In genomic region chr2:152761171-152761570, GRCh38 we compare ENCODE assay signal across 25 cellular contexts.
"Had no signal": no experiment of that assay in that cellular context is flagged by ENCODE, and none has a peak within 500 bp of the region (broad histone marks: within the 10 kb centered on the region; RNA-seq: fewer than 3 reads in every experiment).

No MANE protein-coding gene starts in this region.

- H3K27me3 Mint-ChIP-seq: activated B cell treated with CpG ODN at 0.5 μM for 24 hours; activated CD4-positive, alpha-beta T cell treated with anti-CD3 and anti-CD28 coated beads for 36 hours; activated naive CD8-positive, alpha-beta T cell; activated T-cell treated with anti-CD3 and anti-CD28 coated beads, Interleukin-2, amount 50 U/mL, for 24 hours; activated T-helper 17 cell treated with anti-CD3 and anti-CD28 coated beads, Interleukin-2, amount 50 U/mL, for 72 hours had no signal

- H3K27ac Mint-ChIP-seq: activated B cell treated with CpG ODN at 0.5 μM for 24 hours; activated CD4-positive, alpha-beta T cell treated with anti-CD3 and anti-CD28 coated beads for 36 hours; activated naive CD8-positive, alpha-beta T cell; activated T-cell treated with anti-CD3 and anti-CD28 coated beads, Interleukin-2, amount 50 U/mL, for 24 hours; activated T-helper 17 cell treated with anti-CD3 and anti-CD28 coated beads, Interleukin-2, amount 50 U/mL, for 72 hours; T-helper 1 cell treated with Interleukin-12 subunit alpha and Interleukin-12 subunit beta and Interleukin-4 antibody, amounts not matched to agents 30 μg/mL and 1 μg/mL, for 36 hours had no signal

- H3K9me3 Mint-ChIP-seq: activated B cell treated with CpG ODN at 0.5 μM for 24 hours; activated T-cell treated with anti-CD3 and anti-CD28 coated beads, Interleukin-2, amount 50 U/mL, for 24 hours; activated T-helper 17 cell treated with anti-CD3 and anti-CD28 coated beads, Interleukin-2, amount 50 U/mL, for 72 hours; nephron progenitor cell; T-helper 1 cell treated with Interleukin-12 subunit alpha and Interleukin-12 subunit beta and Interleukin-4 antibody, amounts not matched to agents 30 μg/mL and 1 μg/mL, for 36 hours had no signal

- H3K4me1 ChIP-seq: adrenal gland, pancreas, psoas muscle, right atrium auricular region, thyroid gland had no signal

- H3K27me3 ChIP-seq: adrenal gland, heart left ventricle, pancreas, right atrium auricular region, thyroid gland had no signal

- H3K4me1 Mint-ChIP-seq: activated B cell treated with CpG ODN at 0.5 μM for 24 hours; activated T-helper 17 cell treated with anti-CD3 and anti-CD28 coated beads, Interleukin-2, amount 50 U/mL, for 72 hours; nephron progenitor cell had no signal

- ATAC-seq: activated CD4-positive, alpha-beta T cell treated with anti-CD3 and anti-CD28 coated beads for 36 hours; activated T-helper 17 cell treated with anti-CD3 and anti-CD28 coated beads, Interleukin-2, amount 50 U/mL, for 72 hours; esophagus mucosa; mucosa of descending colon; pancreas; psoas muscle had no signal

- DNase-seq: activated B cell treated with CpG ODN at 0.5 μM for 24 hours; activated CD4-positive, alpha-beta T cell treated with anti-CD3 and anti-CD28 coated beads for 36 hours; activated CD4-positive, alpha-beta T cell treated with anti-CD3 and anti-CD28 coated beads, Interleukin-2, amount 50 U/mL, for 4 hours; activated CD8-positive, alpha-beta memory T cell treated with anti-CD3 and anti-CD28 coated beads for 24 hours; activated CD8-positive, alpha-beta memory T cell treated with anti-CD3 and anti-CD28 coated beads, Interleukin-2, amount 50 U/mL, for 4 hours; activated T-cell treated with anti-CD3 and anti-CD28 coated beads, Interleukin-2, amount 50 U/mL, for 24 hours; adrenal gland; central memory CD4-positive, alpha-beta T cell; effector memory CD4-positive, alpha-beta T cell; heart left ventricle; left ventricle myocardium superior; mammary epithelial cell; mucosa of descending colon; nephron progenitor cell; pancreas; psoas muscle; stimulated activated CD4-positive, alpha-beta T cell treated with anti-CD3 and anti-CD28 coated beads, Interleukin-4, amount 100 ng/mL, for 24 hours; stimulated activated naive CD4-positive, alpha-beta T cell treated with Interleukin-2 at 50 U/mL for 16 hours; T1000; thyroid gland had no signal

- H3K9me3 ChIP-seq: adrenal gland, heart left ventricle, mucosa of descending colon, pancreas, psoas muscle, right atrium auricular region, thyroid gland had no signal

- H3K27ac ChIP-seq: heart left ventricle, pancreas, psoas muscle, right atrium auricular region, thyroid gland had no signal

- H3K4me3 Mint-ChIP-seq: activated B cell treated with CpG ODN at 0.5 μM for 24 hours; activated CD4-positive, alpha-beta T cell treated with anti-CD3 and anti-CD28 coated beads for 36 hours; activated naive CD8-positive, alpha-beta T cell; activated T-cell treated with anti-CD3 and anti-CD28 coated beads, Interleukin-2, amount 50 U/mL, for 24 hours; activated T-helper 17 cell treated with anti-CD3 and anti-CD28 coated beads, Interleukin-2, amount 50 U/mL, for 72 hours; nephron progenitor cell; T-helper 1 cell treated with Interleukin-12 subunit alpha and Interleukin-12 subunit beta and Interleukin-4 antibody, amounts not matched to agents 30 μg/mL and 1 μg/mL, for 36 hours had no signal

- H3K36me3 ChIP-seq: adrenal gland had no signal

- H3K4me3 ChIP-seq: adrenal gland, heart left ventricle, mucosa of descending colon, pancreas, psoas muscle, right atrium auricular region, thyroid gland had no signal
